ENCODE assay signal across 18 cellular contexts in the genomic region with DNA sequence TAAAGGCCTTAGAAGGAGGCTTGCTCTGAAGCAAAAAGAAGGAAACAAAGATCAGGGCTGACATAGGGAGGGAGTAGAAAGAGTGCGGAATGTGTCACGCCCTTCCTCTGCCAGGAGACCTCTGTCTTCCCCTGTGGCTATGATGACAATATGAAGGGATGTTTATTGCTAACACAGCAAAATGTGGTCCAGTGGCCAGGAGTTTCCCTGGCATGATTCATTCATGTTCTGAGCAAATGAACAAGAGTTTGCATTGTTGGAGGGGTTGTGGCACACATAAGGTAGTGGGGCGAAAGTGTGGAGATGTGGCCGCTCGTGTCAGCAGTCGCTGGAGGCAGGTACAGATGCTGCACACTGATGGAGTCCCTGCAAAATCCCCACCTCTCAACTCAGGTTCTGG.
A peak's percentile ranks its signal among the peaks of the same experiment; 100 is the strongest.
DNase-seq lines count a peak whose midpoint lies in the region; ATAC-seq and TF ChIP-seq lines count a peak whose summit lies in the region.
"Had no signal": no experiment of that assay in that cellular context is flagged by ENCODE, and none has a peak within 500 bp of the region (broad histone marks: within the 10 kb centered on the region; RNA-seq: fewer than 3 reads in every experiment).

No MANE protein-coding gene starts in this region.

- WGBS in adrenal gland, 4 donors, result 84 to 96% (median 91%) methylated on average over 5 to 6 of the region's 6 CpGs

- TF ChIP-seq CTCF in adrenal gland (IDR thresholded peaks at IDR 0.05), result no peak

- intact Hi-C loops in adrenal gland (cut with DNase I), result no loop called here

- no peak for DNase-seq in activated naive CD4-positive, alpha-beta T cell treated with anti-CD3 and anti-CD28 coated beads, Interleukin-2, amount 50 U/mL, for 72 hours (ENCODE audit: low spot score in 2 of 2)
- no peak for DNase-seq in activated naive CD4-positive, alpha-beta T cell (lab: John Stamatoyannopoulos, UW)
- DNase-seq in kidney tubule cell (ENCODE audit: low spot score) (peak; percentile 67), NCI-H1092 treated with DMSO at 0.1 percent for 48 hours (lab: John Stamatoyannopoulos, UW) (no peak), adrenal gland (no peak)
- DNase-seq: activated naive CD4-positive, alpha-beta T cell treated with anti-CD3 and anti-CD28 coated beads, Interleukin-2, amount 10 ng/mL, durations not matched to agents 7 days and 5 days; Caco-2; gastrocnemius medialis; MG63; NCI-H2081; NCI-H526 had no signal

- no peak overlapping the region for H3K27ac Mint-ChIP-seq in activated naive CD4-positive, alpha-beta T cell treated with anti-CD3 and anti-CD28 coated beads, Interleukin-2, amount 50 U/mL, for 72 hours
- H3K27ac Mint-ChIP-seq in activated T-helper 17 cell treated with anti-CD3 and anti-CD28 coated beads, Interleukin-2, amount 50 U/mL, for 72 hours, result no peak overlapping the region
- H3K27ac Mint-ChIP-seq: activated naive CD4-positive, alpha-beta T cell treated with anti-CD3 and anti-CD28 coated beads, Interleukin-2, amount 10 ng/mL, durations not matched to agents 7 days and 5 days; stimulated activated naive CD8-positive, alpha-beta T cell treated with anti-CD3 and anti-CD28 coated beads, Interleukin-15, Interleukin-2, amounts not matched to agents 100 ng/mL and 50 ng/mL, for 24 hours had no signal

- H3K36me3 Mint-ChIP-seq in activated naive CD4-positive, alpha-beta T cell treated with anti-CD3 and anti-CD28 coated beads, Interleukin-2, amount 50 U/mL, for 72 hours, result peaks cover 4 to 6% of the 10 kb centered on the region in 2 donors
- H3K36me3 Mint-ChIP-seq in activated T-helper 17 cell treated with anti-CD3 and anti-CD28 coated beads, Interleukin-2, amount 50 U/mL, for 72 hours (ENCODE audit: low read depth), result no peaks in the 10 kb centered on the region
- H3K36me3 Mint-ChIP-seq: activated naive CD4-positive, alpha-beta T cell treated with anti-CD3 and anti-CD28 coated beads, Interleukin-2, amount 10 ng/mL, durations not matched to agents 7 days and 5 days had no signal

- H3K27me3 ChIP-seq in adrenal gland, result no peaks in the 10 kb centered on the region
- H3K27me3 ChIP-seq: cardiac muscle cell, gastrocnemius medialis, MG63, neutrophil had no signal

- no peaks in the 10 kb centered on the region for H3K9me3 ChIP-seq in adrenal gland (replicated peaks in 1 of 3)
- H3K9me3 ChIP-seq: Caco-2, gastrocnemius medialis, MG63, neutrophil had no signal

- ATAC-seq in activated naive CD4-positive, alpha-beta T cell treated with anti-CD3 and anti-CD28 coated beads, Interleukin-2, amount 50 U/mL, for 72 hours, result peak; percentile 40 to 43
- ATAC-seq in activated T-helper 17 cell treated with anti-CD3 and anti-CD28 coated beads, Interleukin-2, amount 50 U/mL, for 72 hours (replicated peaks), result peak; percentile 72
- ATAC-seq in HG03135 (IDR thresholded peaks at IDR 0.05; ENCODE audit: unreplicated experiment) (no peak), GM21786 (IDR thresholded peaks at IDR 0.05; ENCODE audit: unreplicated experiment) (no peak)
- ATAC-seq: gastrocnemius medialis had no signal

- peaks cover 9% of the 10 kb centered on the region for H3K4me1 Mint-ChIP-seq in activated T-helper 17 cell treated with anti-CD3 and anti-CD28 coated beads, Interleukin-2, amount 50 U/mL, for 72 hours
- H3K4me1 Mint-ChIP-seq: activated naive CD4-positive, alpha-beta T cell treated with anti-CD3 and anti-CD28 coated beads, Interleukin-2, amount 10 ng/mL, durations not matched to agents 7 days and 5 days had no signal

- H3K4me3 Mint-ChIP-seq in activated T-helper 17 cell treated with anti-CD3 and anti-CD28 coated beads, Interleukin-2, amount 50 U/mL, for 72 hours, result no peak overlapping the region
- H3K4me3 Mint-ChIP-seq: activated naive CD4-positive, alpha-beta T cell treated with anti-CD3 and anti-CD28 coated beads, Interleukin-2, amount 10 ng/mL, durations not matched to agents 7 days and 5 days; stimulated activated naive CD8-positive, alpha-beta T cell treated with anti-CD3 and anti-CD28 coated beads, Interleukin-15, Interleukin-2, amounts not matched to agents 100 ng/mL and 50 ng/mL, for 24 hours had no signal

- H3K4me1 ChIP-seq in adrenal gland (replicated peaks in 1 of 2), result no peaks in the 10 kb centered on the region
- H3K4me1 ChIP-seq: gastrocnemius medialis had no signal

- peaks cover 0 to 8% of the 10 kb centered on the region in 2 donors for H3K9me3 Mint-ChIP-seq in activated naive CD4-positive, alpha-beta T cell treated with anti-CD3 and anti-CD28 coated beads, Interleukin-2, amount 50 U/mL, for 72 hours
- no peaks in the 10 kb centered on the region for H3K9me3 Mint-ChIP-seq in activated T-helper 17 cell treated with anti-CD3 and anti-CD28 coated beads, Interleukin-2, amount 50 U/mL, for 72 hours
- H3K9me3 Mint-ChIP-seq: activated naive CD4-positive, alpha-beta T cell treated with anti-CD3 and anti-CD28 coated beads, Interleukin-2, amount 10 ng/mL, durations not matched to agents 7 days and 5 days; stimulated activated naive CD8-positive, alpha-beta T cell treated with anti-CD3 and anti-CD28 coated beads, Interleukin-15, Interleukin-2, amounts not matched to agents 100 ng/mL and 50 ng/mL, for 24 hours had no signal

- peaks cover 7% of the 10 kb centered on the region for H3K27me3 Mint-ChIP-seq in activated T-helper 17 cell treated with anti-CD3 and anti-CD28 coated beads, Interleukin-2, amount 50 U/mL, for 72 hours
- H3K27me3 Mint-ChIP-seq: activated naive CD4-positive, alpha-beta T cell treated with anti-CD3 and anti-CD28 coated beads, Interleukin-2, amount 10 ng/mL, durations not matched to agents 7 days and 5 days had no signal

- no peak overlapping the region for H3K27ac ChIP-seq in adrenal gland
- H3K27ac ChIP-seq: cardiac muscle cell, gastrocnemius medialis, HL-60, neutrophil had no signal

- TF ChIP-seq POLR2A in adrenal gland (IDR thresholded peaks at IDR 0.05), result no peak

- H3K4me3 ChIP-seq in adrenal gland, result no peak overlapping the region
- H3K4me3 ChIP-seq: cardiac muscle cell, gastrocnemius medialis, MG63 had no signal

- H3K36me3 ChIP-seq in adrenal gland (replicated peaks in 1 of 2), result no peaks in the 10 kb centered on the region
- H3K36me3 ChIP-seq: cardiac muscle cell, gastrocnemius medialis, MG63, neutrophil had no signal

Comparison
In these comparisons a context has a peak if more than half of its experiments do, and no peak if none do; other contexts are left out.
1. ATAC-seq: peak in activated naive CD4-positive, alpha-beta T cell treated with anti-CD3 and anti-CD28 coated beads, Interleukin-2, amount 50 U/mL, for 72 hours (2 of 2) and activated T-helper 17 cell treated with anti-CD3 and anti-CD28 coated beads, Interleukin-2, amount 50 U/mL, for 72 hours (single experiment); none in HG03135 (single experiment) and GM21786 (single experiment).